8 cellular contexts compared by ENCODE assay signal in genomic region chr15:75042730-75043508, GRCh38. TPM values are rescaled to one million over a fixed set of nuclear protein-coding genes. Genes with fewer than 3 reads are reported as not detected.
DNase-seq lines count a peak whose midpoint lies in the region; ATAC-seq and TF ChIP-seq lines count a peak whose summit lies in the region.

No MANE protein-coding gene starts in this region.

- DNase-seq in AG04449 (ENCODE audit: low read depth, low spot score) (no peak), heart left ventricle (peak; percentile 84 to 92 (median 91)), renal cortical epithelial cell (ENCODE audit: low read depth) (peak; percentile 44), COLO829 (ENCODE audit: low spot score) (no peak)
- peak; percentile 84 for DNase-seq in activated naive CD4-positive, alpha-beta T cell treated with anti-CD3 and anti-CD28 coated beads, Interleukin-2, amount 10 ng/mL, durations not matched to agents 7 days and 5 days

- no peaks in the 10 kb centered on the region for H3K9me3 Mint-ChIP-seq in activated naive CD4-positive, alpha-beta T cell treated with anti-CD3 and anti-CD28 coated beads, Interleukin-2, amount 10 ng/mL, durations not matched to agents 7 days and 5 days

- intact Hi-C loops in heart left ventricle (cut with DNase I): loop anchor here in 9 of 10 donors (1.0 to 5.0 kb wide), 8 partner anchors 49 to 409 kb away; partner anchors contain the start of genes C15orf39 (in 2 of the 9) and SIN3A (in 1 of the 9)

- H3K9me3 ChIP-seq in heart left ventricle: no peaks in the 10 kb centered on the region

- ATAC-seq in GM18867 (IDR thresholded peaks at IDR 0.05; ENCODE audit: unreplicated experiment) (peak; percentile 70), HG03060 (IDR thresholded peaks at IDR 0.05; ENCODE audit: low read depth, unreplicated experiment) (peak; percentile 72), heart left ventricle (peak; percentile 60 to 68 (median 62))

- TF ChIP-seq POLR2A in Raji (IDR thresholded peaks at IDR 0.05; ENCODE audit: insufficient read depth, low read depth, low read length) (peak; percentile 51), heart left ventricle (IDR thresholded peaks at IDR 0.05) (no peak)

- POLR2A ChIA-PET in AG04449 (lab: Yijun Ruan, JAX): interaction anchor here (0.8 to 1.9 kb wide), 4 partner anchors 14 to 161 kb away, joined by 3 to 20 read pairs (median 5); partner anchors contain the start of genes C15orf39 and PPCDC

- H3K36me3 Mint-ChIP-seq in activated naive CD4-positive, alpha-beta T cell treated with anti-CD3 and anti-CD28 coated beads, Interleukin-2, amount 10 ng/mL, durations not matched to agents 7 days and 5 days: peaks cover 5% of the 10 kb centered on the region

- peaks cover 44 to 86% (median 58%) of the 10 kb centered on the region in 12 donors for H3K4me1 ChIP-seq in heart left ventricle

- 22 to 32% (median 28%) methylated on average over 11 to 12 of the region's 12 CpGs for WGBS in heart left ventricle, 4 donors

- no peak overlapping the region for H3K4me3 Mint-ChIP-seq in activated naive CD4-positive, alpha-beta T cell treated with anti-CD3 and anti-CD28 coated beads, Interleukin-2, amount 10 ng/mL, durations not matched to agents 7 days and 5 days

- no peaks in the 10 kb centered on the region for H3K27me3 Mint-ChIP-seq in activated naive CD4-positive, alpha-beta T cell treated with anti-CD3 and anti-CD28 coated beads, Interleukin-2, amount 10 ng/mL, durations not matched to agents 7 days and 5 days

- H3K27ac ChIP-seq in heart left ventricle: peak overlapping the region; percentile 85 to 96 (median 90)

- H3K4me1 Mint-ChIP-seq in activated naive CD4-positive, alpha-beta T cell treated with anti-CD3 and anti-CD28 coated beads, Interleukin-2, amount 10 ng/mL, durations not matched to agents 7 days and 5 days: peaks cover 66% of the 10 kb centered on the region

- CTCF ChIA-PET in AG04449 (lab: Yijun Ruan, JAX): interaction anchor here (1.0 to 4.5 kb wide), 10 partner anchors 9 to 173 kb away, joined by 3 to 38 read pairs (median 4); partner anchors contain the start of gene C15orf39
- CTCF ChIA-PET in activated naive CD4-positive, alpha-beta T cell treated with anti-CD3 and anti-CD28 coated beads, Interleukin-2, amount 10 ng/mL, durations not matched to agents 7 days and 5 days (lab: Charles Lee): interaction anchor here (0.7 to 5.1 kb wide), 22 partner anchors 9 to 555 kb away, joined by 3 to 66 read pairs (median 4); partner anchors contain the start of gene C15orf39

- no peaks in the 10 kb centered on the region for H3K36me3 ChIP-seq in heart left ventricle

- H3K4me3 ChIP-seq in AG04449 (ENCODE audit: low read depth, low read length) (no peak overlapping the region), heart left ventricle (peak overlapping the region in 2 of 12 donors; percentile 13 to 32)

- peak overlapping the region; percentile 85 for H3K27ac Mint-ChIP-seq in activated naive CD4-positive, alpha-beta T cell treated with anti-CD3 and anti-CD28 coated beads, Interleukin-2, amount 10 ng/mL, durations not matched to agents 7 days and 5 days

- TF ChIP-seq CTCF in AG04449 (IDR thresholded peaks at IDR 0.05; ENCODE audit: insufficient read depth, low read length, missing control alignments) (peak; percentile 43), heart left ventricle (IDR thresholded peaks at IDR 0.05) (peak; percentile 46 to 76 (median 64))

- H3K27me3 ChIP-seq in heart left ventricle: no peaks in the 10 kb centered on the region

RNA-seq across cellular contexts. Expression of gene PPCDC, which starts 19.5 kb away (rescaled TPM):
- total RNA-seq in heart left ventricle (10 to 100 TPM in 2 of 9 donors, 1 to 10 TPM in 7; 3.6 to 13.0 (median 4.9) TPM), renal cortical epithelial cell (8.7 TPM in 2 replicates)
- polyA plus RNA-seq in heart left ventricle: 1 to 10 TPM; 8.2 to 9.3 TPM

RNA-seq across cellular contexts. Expression of gene SCAMP5, which starts 47.6 kb away (rescaled TPM):
- 1 to 10 TPM; 1.7 to 7.1 (median 4.2) TPM for total RNA-seq in heart left ventricle
- polyA plus RNA-seq in heart left ventricle: 1 to 10 TPM in 1 of 2 donors, under 1 TPM in 1; 0.91 to 7.4 TPM
- 0.69 and 10.6 TPM in 2 replicates for total RNA-seq in renal cortical epithelial cell

Comparison
In these comparisons a context has a peak if more than half of its experiments do, and no peak if none do; other contexts are left out.
1. DNase-seq: peak in activated naive CD4-positive, alpha-beta T cell treated with anti-CD3 and anti-CD28 coated beads, Interleukin-2, amount 10 ng/mL, durations not matched to agents 7 days and 5 days (single experiment), heart left ventricle (5 of 5) and renal cortical epithelial cell (single experiment); none in AG04449 (single experiment) and COLO829 (single experiment).
2. Peak in every context shown above with its lines, with median percentiles within 50 percentile points of each other: ATAC-seq.